Comparison of ENCODE assay signal across 17 cellular contexts in the genomic region with DNA sequence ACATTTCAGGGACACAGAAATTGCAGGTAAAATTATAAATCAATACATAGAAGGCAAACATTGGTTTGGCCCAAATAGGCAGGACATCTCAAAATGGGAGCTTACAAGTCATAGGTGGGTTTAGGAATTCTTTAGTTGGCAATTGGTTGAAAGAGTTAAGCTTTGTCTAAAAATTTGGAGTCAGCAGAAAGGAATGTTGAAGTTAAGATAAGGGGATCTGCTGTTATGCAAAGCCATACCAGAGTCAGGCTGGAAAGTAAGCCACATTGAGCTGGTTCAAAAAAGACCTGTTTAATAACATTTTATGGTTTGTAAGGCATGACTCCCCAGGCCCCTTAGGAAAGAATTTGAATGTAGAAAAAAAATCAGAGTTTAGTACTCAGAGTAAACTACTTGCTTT.
DNase-seq lines count a peak whose midpoint lies in the region; ATAC-seq and TF ChIP-seq lines count a peak whose summit lies in the region.
"Had no signal": no experiment of that assay in that cellular context is flagged by ENCODE, and none has a peak within 500 bp of the region (broad histone marks: within the 10 kb centered on the region; RNA-seq: fewer than 3 reads in every experiment).

No MANE protein-coding gene starts in this region.

- no peak overlapping the region for H3K27ac ChIP-seq in mammary epithelial cell (ENCODE audit: insufficient read depth, low read depth, low read length)
- H3K27ac ChIP-seq: breast epithelium, lower lobe of right lung, neural progenitor cell, SJSA1 had no signal

- in situ Hi-C loops in mammary epithelial cell (cut with MboI; ENCODE audit: low sequenced_read_pairs in 2 of 2), result no loop called here

- BruUV-seq in mammary epithelial cell (replicated peaks; lab: Mats Ljungman, UMichigan) (no TSS peak), MCF 10A (replicated peaks; lab: Mats Ljungman, UMichigan) (no TSS peak)

- H3K9me3 Mint-ChIP-seq in MCF 10A (ENCODE audit: unreplicated experiment), result no peaks in the 10 kb centered on the region
- H3K9me3 Mint-ChIP-seq: neural progenitor cell had no signal

- ATAC-seq in GM19463 (IDR thresholded peaks at IDR 0.05; ENCODE audit: unreplicated experiment), result no peak

- H3K27ac Mint-ChIP-seq in MCF 10A (ENCODE audit: low read depth, unreplicated experiment), result no peak overlapping the region
- H3K27ac Mint-ChIP-seq: neural progenitor cell had no signal

- peak; percentile 5 for DNase-seq in mammary epithelial cell
- DNase-seq in MCF 10A (ENCODE audit: unreplicated experiment), result no peak
- DNase-seq in NT2/D1 (ENCODE audit: low read depth, low spot score), result peak; percentile 3
- DNase-seq in epithelial cell of esophagus (ENCODE audit: low read depth), result peak; percentile 1
- DNase-seq in retinal pigment epithelial cell (ENCODE audit: low read depth), result peak; percentile 65
- DNase-seq in stimulated activated CD4-positive, alpha-beta T cell treated with anti-CD3 and anti-CD28 coated beads, Interleukin-1b, Interleukin-23, amount 100 ng/mL, for 48 hours, result no peak
- no peak for DNase-seq in T1000 (lab: John Stamatoyannopoulos, UW)
- DNase-seq: 8988T, activated gamma-delta T cell treated with Interleukin-2 at 50 U/mL for 16 hours, COR-L47, lower lobe of right lung, NCI-H1048, NCI-H2171 treated with DMSO at 0.1 percent for 48 hours had no signal

- TF ChIP-seq CTCF in mammary epithelial cell (conservative IDR thresholded peaks at IDR 0.05 in 1 of 2, IDR thresholded peaks at IDR 0.05 in 1 of 2; ENCODE audit: extremely low read depth in 1 of 2, insufficient read depth in 1 of 2, low read depth in 1 of 2, low read length in 2 of 2), result no peak
- TF ChIP-seq CTCF in MCF 10A (IDR thresholded peaks at IDR 0.05; ENCODE audit: unreplicated experiment), result no peak
- no peak for TF ChIP-seq CTCF in epithelial cell of esophagus (IDR thresholded peaks at IDR 0.05; ENCODE audit: insufficient read depth, low read depth, low read length, missing control alignments)
- no peak for TF ChIP-seq CTCF in retinal pigment epithelial cell (conservative IDR thresholded peaks at IDR 0.05; ENCODE audit: low read depth, low read length)

- H3K4me1 Mint-ChIP-seq in MCF 10A (ENCODE audit: insufficient read depth, unreplicated experiment), result no peaks in the 10 kb centered on the region
- H3K4me1 Mint-ChIP-seq: neural progenitor cell had no signal

- POLR2A ChIA-PET in MCF 10A (lab: Yijun Ruan, JAX), result no interaction called here

- CTCF ChIA-PET in mammary epithelial cell (lab: Charles Lee; ENCODE audit: low non-redundant PET) (no interaction called here), MCF 10A (lab: Yijun Ruan, JAX) (no interaction called here)

- no peak overlapping the region for H3K4me3 Mint-ChIP-seq in MCF 10A (ENCODE audit: unreplicated experiment)
- H3K4me3 Mint-ChIP-seq: neural progenitor cell had no signal

- H3K9ac ChIP-seq in mammary epithelial cell (ENCODE audit: insufficient read depth, low read length), result no peak overlapping the region
- H3K9ac ChIP-seq in NT2/D1 (ENCODE audit: insufficient read length, low read depth), result no peak overlapping the region
- H3K9ac ChIP-seq: neural progenitor cell had no signal

- dilution Hi-C loops in mammary epithelial cell (cut with HindIII; ENCODE audit: low sequenced_read_pairs), result no loop called here

- peaks cover 7% of the 10 kb centered on the region for H3K36me3 Mint-ChIP-seq in MCF 10A (ENCODE audit: insufficient read depth, unreplicated experiment)
- H3K36me3 Mint-ChIP-seq: neural progenitor cell had no signal

- H3K27me3 ChIP-seq in mammary epithelial cell (ENCODE audit: insufficient read depth, low read length), result no peaks in the 10 kb centered on the region
- H3K27me3 ChIP-seq in NT2/D1 (ENCODE audit: insufficient read depth, insufficient read length), result no peaks in the 10 kb centered on the region
- H3K27me3 ChIP-seq: neural progenitor cell, SJSA1 had no signal

- H3K4me3 ChIP-seq in mammary epithelial cell (replicated peaks in 1 of 3; ENCODE audit: insufficient read depth in 1 of 3, low read depth in 2 of 3, low read length in 3 of 3) (no peak overlapping the region), NT2/D1 (ENCODE audit: insufficient read length, low read depth) (no peak overlapping the region), epithelial cell of esophagus (ENCODE audit: low read length) (no peak overlapping the region), retinal pigment epithelial cell (ENCODE audit: low read length) (no peak overlapping the region)
- H3K4me3 ChIP-seq: breast epithelium, lower lobe of right lung, neural progenitor cell, SJSA1 had no signal

- H3K4me1 ChIP-seq in mammary epithelial cell (ENCODE audit: insufficient read depth, low read length) (no peaks in the 10 kb centered on the region), NT2/D1 (ENCODE audit: insufficient read depth, insufficient read length) (no peaks in the 10 kb centered on the region)
- H3K4me1 ChIP-seq: breast epithelium, lower lobe of right lung, neural progenitor cell, SJSA1 had no signal

- H2AFZ ChIP-seq in mammary epithelial cell (ENCODE audit: low read depth, low read length), result no peak overlapping the region
- H2AFZ ChIP-seq: neural progenitor cell had no signal

- peaks cover 58% of the 10 kb centered on the region for H3K27me3 Mint-ChIP-seq in MCF 10A (ENCODE audit: insufficient read depth, unreplicated experiment)

- H4K20me1 ChIP-seq in mammary epithelial cell (ENCODE audit: insufficient read depth, low read length), result no peaks in the 10 kb centered on the region

- intact Hi-C loops in mammary epithelial cell (cut with micrococcal nuclease) (no loop called here), MCF 10A (cut with micrococcal nuclease) (no loop called here)

- H3K36me3 ChIP-seq in mammary epithelial cell (ENCODE audit: insufficient read depth, low read length) (no peaks in the 10 kb centered on the region), NT2/D1 (ENCODE audit: insufficient read depth, insufficient read length, low read length) (no peaks in the 10 kb centered on the region)
- H3K36me3 ChIP-seq: breast epithelium, lower lobe of right lung, neural progenitor cell, SJSA1 had no signal

- H3K79me2 ChIP-seq in mammary epithelial cell (ENCODE audit: insufficient read depth, low read length), result no peaks in the 10 kb centered on the region

- no peaks in the 10 kb centered on the region for H3K9me3 ChIP-seq in mammary epithelial cell (replicated peaks; ENCODE audit: insufficient read depth, low read length)
- H3K9me3 ChIP-seq in NT2/D1 (ENCODE audit: insufficient read depth, low read length), result no peaks in the 10 kb centered on the region
- H3K9me3 ChIP-seq: breast epithelium, lower lobe of right lung, SJSA1 had no signal

- H3K4me2 ChIP-seq in mammary epithelial cell (ENCODE audit: insufficient read depth, low read depth, low read length), result no peak overlapping the region
- H3K4me2 ChIP-seq: neural progenitor cell had no signal

Comparison
In these comparisons a context has a peak if more than half of its experiments do, and no peak if none do; other contexts are left out.
1. DNase-seq: peak in mammary epithelial cell (single experiment), NT2/D1 (single experiment), epithelial cell of esophagus (single experiment) and retinal pigment epithelial cell (single experiment); none in MCF 10A (single experiment), stimulated activated CD4-positive, alpha-beta T cell treated with anti-CD3 and anti-CD28 coated beads, Interleukin-1b, Interleukin-23, amount 100 ng/mL, for 48 hours (single experiment) and T1000 (single experiment).